25 cellular contexts compared by ENCODE assay signal in the genomic region with DNA sequence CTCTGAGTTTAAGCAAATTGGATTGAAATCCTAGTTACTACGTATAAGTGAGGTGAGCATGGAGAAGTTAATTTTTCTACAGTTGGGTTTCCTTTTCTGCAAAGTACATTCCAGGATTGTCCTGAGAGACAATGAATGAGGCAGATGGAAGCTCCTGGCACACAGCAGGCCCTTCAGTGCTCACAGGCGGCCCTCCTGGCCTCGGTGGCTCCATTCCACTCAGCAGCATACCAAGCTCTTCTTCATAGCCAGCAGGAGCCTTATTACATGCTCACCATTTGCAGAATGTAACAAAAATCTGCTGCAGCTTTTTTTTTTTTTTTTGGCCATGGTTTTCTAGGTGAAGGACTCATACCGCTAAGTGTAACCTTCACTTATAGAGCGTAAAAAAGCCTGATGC.
"Had no signal": no experiment of that assay in that cellular context is flagged by ENCODE, and none has a peak within 500 bp of the region (broad histone marks: within the 10 kb centered on the region; RNA-seq: fewer than 3 reads in every experiment).

No MANE protein-coding gene starts in this region.

- H3K27ac ChIP-seq: breast epithelium, colonic mucosa, dorsolateral prefrontal cortex, parathyroid adenoma, psoas muscle, right atrium auricular region, upper lobe of left lung had no signal

- H3K9ac ChIP-seq: parathyroid adenoma had no signal

- H3K4me3 Mint-ChIP-seq: activated T-cell treated with anti-CD3 and anti-CD28 coated beads, Interleukin-2, amount 50 U/mL, for 72 hours; nephron progenitor cell; stimulated activated memory B cell treated with anti-CD40 and anti-IgM and Interleukin-4, amounts not matched to agents 10 μg/mL and 1 μg/mL and 100 μg/mL, for 72 hours; stimulated activated naive CD8-positive, alpha-beta T cell treated with anti-CD3 and anti-CD28 coated beads, Interleukin-15, amount 100 ng/mL, for 72 hours; T-helper 2 cell treated with Interferon-gamma antibody and Interleukin-4, amounts not matched to agents 5 μg/mL and 100 μg/mL, for 36 hours had no signal

- H3K36me3 Mint-ChIP-seq: stimulated activated memory B cell treated with anti-CD40 and anti-IgM and Interleukin-4, amounts not matched to agents 10 μg/mL and 1 μg/mL and 100 μg/mL, for 72 hours had no signal

- H3K36me3 ChIP-seq: breast epithelium, colonic mucosa, right atrium auricular region, upper lobe of left lung had no signal

- ATAC-seq: activated naive CD4-positive, alpha-beta T cell treated with anti-CD3 and anti-CD28 coated beads, Interleukin-2, amount 50 U/mL, for 72 hours; activated T-cell treated with anti-CD3 and anti-CD28 coated beads, Interleukin-2, amount 50 U/mL, for 72 hours; left cardiac atrium; left ventricle myocardium superior; psoas muscle; stimulated activated memory B cell treated with anti-CD40 and anti-IgM and Interleukin-4, amounts not matched to agents 10 μg/mL and 1 μg/mL and 100 μg/mL, for 72 hours; stimulated activated naive CD8-positive, alpha-beta T cell treated with anti-CD3 and anti-CD28 coated beads, Interleukin-15, amount 100 ng/mL, for 72 hours had no signal

- DNase-seq: activated CD4-positive, alpha-beta T cell treated with anti-CD3 and anti-CD28 coated beads for 4 hours; activated CD4-positive, alpha-beta T cell treated with anti-CD3 and anti-CD28 coated beads, Interleukin-2, amount 50 U/mL, for 4 hours; activated naive CD4-positive, alpha-beta T cell; activated T-cell treated with anti-CD3 and anti-CD28 coated beads for 4 hours; activated T-cell treated with anti-CD3 and anti-CD28 coated beads, Interleukin-2, amount 50 U/mL, for 72 hours; central memory CD4-positive, alpha-beta T cell; colonic mucosa; effector memory CD4-positive, alpha-beta T cell; left cardiac atrium; left ventricle myocardium superior; nephron progenitor cell; psoas muscle; stimulated activated CD4-positive, alpha-beta T cell treated with anti-CD3 and anti-CD28 coated beads, Interleukin-1b, Interleukin-23, amount 100 ng/mL, for 48 hours; stimulated activated CD4-positive, alpha-beta T cell treated with anti-CD3 and anti-CD28 coated beads, Interleukin-4, amount 100 ng/mL, for 4 hours; stimulated activated CD8-positive, alpha-beta memory T cell treated with anti-CD3 and anti-CD28 coated beads, Interleukin-4, amount 100 ng/mL, for 48 hours; stimulated activated naive CD8-positive, alpha-beta T cell treated with anti-CD3 and anti-CD28 coated beads, Interleukin-15, amount 100 ng/mL, for 72 hours; upper lobe of left lung had no signal

- H3K9me3 ChIP-seq: breast epithelium, colonic mucosa, psoas muscle, right atrium auricular region, upper lobe of left lung had no signal

- H3K27ac Mint-ChIP-seq: activated naive CD4-positive, alpha-beta T cell treated with anti-CD3 and anti-CD28 coated beads, Interleukin-2, amount 50 U/mL, for 72 hours; activated T-cell treated with anti-CD3 and anti-CD28 coated beads, Interleukin-2, amount 50 U/mL, for 72 hours; nephron progenitor cell; stimulated activated memory B cell treated with anti-CD40 and anti-IgM and Interleukin-4, amounts not matched to agents 10 μg/mL and 1 μg/mL and 100 μg/mL, for 72 hours; T-helper 2 cell treated with Interferon-gamma antibody and Interleukin-4, amounts not matched to agents 5 μg/mL and 100 μg/mL, for 36 hours had no signal

- H3K27me3 Mint-ChIP-seq: stimulated activated memory B cell treated with anti-CD40 and anti-IgM and Interleukin-4, amounts not matched to agents 10 μg/mL and 1 μg/mL and 100 μg/mL, for 72 hours had no signal

- H3K27me3 ChIP-seq: colonic mucosa, right atrium auricular region, upper lobe of left lung had no signal

- H3K4me1 Mint-ChIP-seq: stimulated activated naive CD8-positive, alpha-beta T cell treated with anti-CD3 and anti-CD28 coated beads, Interleukin-15, amount 100 ng/mL, for 72 hours had no signal

- H3K4me1 ChIP-seq: breast epithelium, colonic mucosa, parathyroid adenoma, psoas muscle, right atrium auricular region, upper lobe of left lung had no signal

- H3K4me3 ChIP-seq: breast epithelium, colonic mucosa, dorsolateral prefrontal cortex, psoas muscle, right atrium auricular region, smooth muscle cell, upper lobe of left lung had no signal
